Comparison of ENCODE assay signal across 8 cellular contexts in the genomic region with DNA sequence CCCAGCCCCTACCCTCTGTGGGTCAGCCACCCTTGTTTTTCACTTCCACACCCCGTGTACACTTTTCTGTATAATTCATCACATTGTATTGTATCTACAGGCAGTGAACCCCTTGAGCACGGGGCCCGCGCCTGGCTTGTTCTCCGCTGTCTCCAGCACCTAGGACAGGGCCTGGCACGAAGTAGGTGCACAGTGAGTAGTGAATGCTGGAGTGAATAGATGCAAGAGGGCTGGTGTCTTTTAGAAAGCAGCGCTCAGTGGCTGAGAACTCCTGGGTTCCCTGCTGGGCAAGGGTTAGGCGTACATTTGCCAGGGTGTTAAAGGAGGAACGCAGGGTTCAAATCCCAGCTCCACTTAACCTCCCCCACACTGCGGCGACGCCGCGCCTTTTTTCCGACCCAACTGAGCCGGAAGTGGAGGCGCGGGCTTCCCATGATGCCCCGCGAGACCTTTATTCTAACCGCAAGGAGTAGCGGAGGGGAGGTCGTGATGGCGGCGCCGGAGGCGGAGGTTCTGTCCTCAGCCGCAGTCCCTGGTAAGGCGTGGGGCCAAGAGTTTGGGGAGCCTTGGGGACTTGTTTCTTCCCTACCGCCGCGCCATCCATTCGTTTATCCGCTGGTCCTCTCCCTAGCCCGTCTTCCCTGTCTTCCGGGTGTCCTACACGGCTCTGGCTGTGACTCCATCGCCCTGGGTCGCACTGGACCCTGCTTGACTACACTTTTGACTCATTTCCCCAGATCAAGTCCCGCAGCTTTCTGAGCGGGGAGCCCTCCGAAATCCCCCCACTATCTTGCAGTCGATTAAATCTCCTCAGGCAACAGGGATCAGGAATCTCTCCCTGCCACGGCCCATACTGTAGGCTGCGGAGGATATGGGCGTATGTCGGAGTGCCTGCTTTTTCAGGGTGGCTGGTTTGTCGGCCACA. TPM values are rescaled to one million over a fixed set of nuclear protein-coding genes. Genes with fewer than 3 reads are reported as not detected.
DNase-seq lines count a peak whose midpoint lies in the region; ATAC-seq and TF ChIP-seq lines count a peak whose summit lies in the region.

A gene with protein sequence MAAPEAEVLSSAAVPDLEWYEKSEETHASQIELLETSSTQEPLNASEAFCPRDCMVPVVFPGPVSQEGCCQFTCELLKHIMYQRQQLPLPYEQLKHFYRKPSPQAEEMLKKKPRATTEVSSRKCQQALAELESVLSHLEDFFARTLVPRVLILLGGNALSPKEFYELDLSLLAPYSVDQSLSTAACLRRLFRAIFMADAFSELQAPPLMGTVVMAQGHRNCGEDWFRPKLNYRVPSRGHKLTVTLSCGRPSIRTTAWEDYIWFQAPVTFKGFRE (plus strand): TSS at position 454 of the 925 bp plus-strand sequence. CDS start 36 bp downstream, at position 490.

- H2AFZ ChIP-seq in DND-41 (ENCODE audit: low read depth, low read length) (peak within 1 kb of the TSS; percentile 81), GM23338 (peak within 1 kb of the TSS; percentile 76), Loucy (ENCODE audit: low read length) (peak within 1 kb of the TSS; percentile 76), fibroblast of lung (ENCODE audit: low read length) (peak within 1 kb of the TSS; percentile 83)

- H3K9me2 ChIP-seq in GM23338 (ENCODE audit: insufficient read depth) (no peaks in the 10 kb centered on the region), Loucy (replicated peaks; ENCODE audit: low read depth, low read length) (no peaks in the 10 kb centered on the region)

- H3K4me2 ChIP-seq in DND-41 (ENCODE audit: insufficient read depth, low read length) = peak within 1 kb of the TSS; percentile 64
- peak within 1 kb of the TSS; percentile 94 for H3K4me2 ChIP-seq in GM23338
- H3K4me2 ChIP-seq in Loucy (ENCODE audit: low read depth, low read length, poor library complexity, severe bottlenecking) = peak within 1 kb of the TSS; percentile 92
- H3K4me2 ChIP-seq in fibroblast of lung (ENCODE audit: extremely low read depth, insufficient read depth, low read length) = peak within 1 kb of the TSS; percentile 97

- peak; percentile 92 for DNase-seq in DND-41
- DNase-seq in GM23338 (ENCODE audit: low spot score) = peak; percentile 90
- peak; percentile 73 for DNase-seq in RWPE2 (ENCODE audit: low spot score)
- peak; percentile 70 to 78 for DNase-seq in activated T-helper 1 cell treated with anti-CD3 and anti-CD28 coated beads, Interleukin-2, amount 50 U/mL, for 16 hours (ENCODE audit: low read depth in 1 of 2, low spot score in 1 of 2)
- DNase-seq in fibroblast of lung (ENCODE audit: low read depth in 2 of 2) = peak; percentile 63
- peak; percentile 71 to 93 (median 83) for DNase-seq in naive thymus-derived CD8-positive, alpha-beta T cell
- peak; percentile 77 for DNase-seq in stimulated activated naive B cell treated with anti-CD40 and anti-IgM and Interleukin-4, amounts not matched to agents 10 μg/mL and 1 μg/mL and 100 μg/mL, for 72 hours

- H4K20me1 ChIP-seq in DND-41 (ENCODE audit: insufficient read depth, low read length) = peaks cover 13% of the 10 kb centered on the region
- H4K20me1 ChIP-seq in GM23338 (replicated peaks; ENCODE audit: insufficient read depth) = peaks cover 18% of the 10 kb centered on the region
- H4K20me1 ChIP-seq in Loucy (ENCODE audit: insufficient read depth, low read length, poor library complexity, severe bottlenecking) = peaks cover 29% of the 10 kb centered on the region
- H4K20me1 ChIP-seq in fibroblast of lung (ENCODE audit: control insufficient read depth, extremely low read depth, insufficient read depth, low read length) = no peaks in the 10 kb centered on the region

- peaks cover 50% of the 10 kb centered on the region for H3K79me2 ChIP-seq in DND-41 (ENCODE audit: insufficient read depth, low read length)
- H3K79me2 ChIP-seq in GM23338 (replicated peaks; ENCODE audit: insufficient read depth) = peaks cover 44% of the 10 kb centered on the region
- H3K79me2 ChIP-seq in Loucy (ENCODE audit: insufficient read depth, low read length) = peaks cover 57% of the 10 kb centered on the region
- peaks cover 28% of the 10 kb centered on the region for H3K79me2 ChIP-seq in fibroblast of lung (ENCODE audit: control insufficient read depth, insufficient read depth, low read length)

- POLR2A ChIA-PET in naive thymus-derived CD8-positive, alpha-beta T cell (lab: Charles Lee) = interaction anchor here (0.6 to 1.9 kb wide), 7 partner anchors 9 to 119 kb away, joined by 3 to 8 read pairs (median 4); a partner anchor contains a TSS

- H3K4me3 Mint-ChIP-seq in GM23338 = peak within 1 kb of the TSS; percentile 98
- peak within 1 kb of the TSS; percentile 92 to 99 (median 98) for H3K4me3 Mint-ChIP-seq in naive thymus-derived CD8-positive, alpha-beta T cell
- H3K4me3 Mint-ChIP-seq in stimulated activated naive B cell treated with anti-CD40 and anti-IgM and Interleukin-4, amounts not matched to agents 10 μg/mL and 1 μg/mL and 100 μg/mL, for 72 hours = peak within 1 kb of the TSS; percentile 94 to 99

- no peaks in the 10 kb centered on the region for H3K9me3 Mint-ChIP-seq in GM23338
- H3K9me3 Mint-ChIP-seq in naive thymus-derived CD8-positive, alpha-beta T cell = no peaks in the 10 kb centered on the region
- no peaks in the 10 kb centered on the region for H3K9me3 Mint-ChIP-seq in stimulated activated naive B cell treated with anti-CD40 and anti-IgM and Interleukin-4, amounts not matched to agents 10 μg/mL and 1 μg/mL and 100 μg/mL, for 72 hours

- H3K27me3 ChIP-seq in DND-41 (ENCODE audit: insufficient read depth, low read length, poor library complexity) (no peaks in the 10 kb centered on the region), GM23338 (ENCODE audit: insufficient read depth) (no peaks in the 10 kb centered on the region), Loucy (ENCODE audit: insufficient read depth, low read length, poor library complexity, severe bottlenecking) (no peaks in the 10 kb centered on the region), RWPE2 (ENCODE audit: insufficient read depth, poor library complexity, severe bottlenecking) (no peaks in the 10 kb centered on the region), fibroblast of lung (ENCODE audit: control insufficient read depth, insufficient read depth, low read length) (no peaks in the 10 kb centered on the region)

- peak within 1 kb of the TSS; percentile 86 for H3K27ac ChIP-seq in DND-41 (ENCODE audit: low read length)
- peak within 1 kb of the TSS; percentile 51 for H3K27ac ChIP-seq in GM23338 (ENCODE audit: low read depth)
- H3K27ac ChIP-seq in RWPE2 (ENCODE audit: poor library complexity, severe bottlenecking) = peak within 1 kb of the TSS; percentile 42
- H3K27ac ChIP-seq in fibroblast of lung (ENCODE audit: insufficient read depth, low read length) = peak within 1 kb of the TSS; percentile 37

- H3K9me3 ChIP-seq in DND-41 (ENCODE audit: insufficient read depth, low read length, severe bottlenecking) (no peaks in the 10 kb centered on the region), Loucy (ENCODE audit: insufficient read depth, low read depth, low read length) (no peaks in the 10 kb centered on the region), RWPE2 (ENCODE audit: severe bottlenecking) (no peaks in the 10 kb centered on the region), fibroblast of lung (ENCODE audit: control insufficient read depth, insufficient read depth, low read depth, low read length) (no peaks in the 10 kb centered on the region)

- ATAC-seq in DND-41 (ENCODE audit: insufficient read depth, low read depth) (peak; percentile 85), GM23338 (peak; percentile 92), RWPE2 (ENCODE audit: low read depth) (peak; percentile 83)
- peak; percentile 91 to 93 for ATAC-seq in naive thymus-derived CD8-positive, alpha-beta T cell
- ATAC-seq in stimulated activated naive B cell treated with anti-CD40 and anti-IgM and Interleukin-4, amounts not matched to agents 10 μg/mL and 1 μg/mL and 100 μg/mL, for 72 hours (replicated peaks) = peak; percentile 91

- H3K36me3 ChIP-seq in DND-41 (ENCODE audit: insufficient read depth, low read length) (peaks cover 33% of the 10 kb centered on the region), GM23338 (ENCODE audit: insufficient read depth) (peaks cover 16% of the 10 kb centered on the region), Loucy (ENCODE audit: insufficient read depth, low read length) (peaks cover 9% of the 10 kb centered on the region; the same call in 1 of the 2 replicates), RWPE2 (ENCODE audit: low read depth) (peaks cover 44% of the 10 kb centered on the region), fibroblast of lung (ENCODE audit: control insufficient read depth, insufficient read depth, low read length) (peaks cover 6% of the 10 kb centered on the region)

- H3K4me1 ChIP-seq in DND-41 (ENCODE audit: insufficient read depth, low read length) (peaks cover 48% of the 10 kb centered on the region), GM23338 (ENCODE audit: insufficient read depth) (peaks cover 13% of the 10 kb centered on the region), Loucy (ENCODE audit: insufficient read depth, low read length, poor library complexity, severe bottlenecking) (peaks cover 44% of the 10 kb centered on the region), RWPE2 (ENCODE audit: insufficient read depth, poor library complexity, severe bottlenecking) (peaks cover 4% of the 10 kb centered on the region), fibroblast of lung (ENCODE audit: control insufficient read depth, extremely low read depth, insufficient read depth, low read length) (peaks cover 4% of the 10 kb centered on the region)

- H3K36me3 Mint-ChIP-seq in GM23338 (ENCODE audit: low read depth) = peaks cover 46% of the 10 kb centered on the region
- H3K36me3 Mint-ChIP-seq in naive thymus-derived CD8-positive, alpha-beta T cell = peaks cover 0 to 36% (median 12%) of the 10 kb centered on the region in 3 donors
- peaks cover 16 to 29% of the 10 kb centered on the region in 2 donors for H3K36me3 Mint-ChIP-seq in stimulated activated naive B cell treated with anti-CD40 and anti-IgM and Interleukin-4, amounts not matched to agents 10 μg/mL and 1 μg/mL and 100 μg/mL, for 72 hours

- peaks cover 18% of the 10 kb centered on the region for H3K4me1 Mint-ChIP-seq in GM23338
- H3K4me1 Mint-ChIP-seq in naive thymus-derived CD8-positive, alpha-beta T cell = peaks cover 26 to 66% (median 54%) of the 10 kb centered on the region in 4 donors
- H3K4me1 Mint-ChIP-seq in stimulated activated naive B cell treated with anti-CD40 and anti-IgM and Interleukin-4, amounts not matched to agents 10 μg/mL and 1 μg/mL and 100 μg/mL, for 72 hours = peaks cover 28 to 43% of the 10 kb centered on the region in 2 donors

- peaks cover 4% of the 10 kb centered on the region for H3K27me3 Mint-ChIP-seq in GM23338 (ENCODE audit: insufficient read depth, low read depth, poor library complexity)
- H3K27me3 Mint-ChIP-seq in naive thymus-derived CD8-positive, alpha-beta T cell = peaks cover 0 to 2% (median 0%) of the 10 kb centered on the region in 5 donors
- H3K27me3 Mint-ChIP-seq in stimulated activated naive B cell treated with anti-CD40 and anti-IgM and Interleukin-4, amounts not matched to agents 10 μg/mL and 1 μg/mL and 100 μg/mL, for 72 hours = no peaks in the 10 kb centered on the region

- peak within 1 kb of the TSS; percentile 96 for H3K27ac Mint-ChIP-seq in GM23338
- H3K27ac Mint-ChIP-seq in naive thymus-derived CD8-positive, alpha-beta T cell = peak within 1 kb of the TSS; percentile 93 to 98 (median 97)
- peak within 1 kb of the TSS; percentile 94 for H3K27ac Mint-ChIP-seq in stimulated activated naive B cell treated with anti-CD40 and anti-IgM and Interleukin-4, amounts not matched to agents 10 μg/mL and 1 μg/mL and 100 μg/mL, for 72 hours

- H3K9ac ChIP-seq in DND-41 (ENCODE audit: low read depth, low read length) = peak within 1 kb of the TSS; percentile 76
- peak within 1 kb of the TSS; percentile 94 for H3K9ac ChIP-seq in Loucy (ENCODE audit: low read depth, low read length, poor library complexity, severe bottlenecking)
- peak within 1 kb of the TSS; percentile 64 for H3K9ac ChIP-seq in fibroblast of lung (ENCODE audit: insufficient read depth, low read length)

- H3K4me3 ChIP-seq in DND-41 (ENCODE audit: low read depth in 1 of 2, low read length in 2 of 2) = peak within 1 kb of the TSS; percentile 61 to 76
- peak within 1 kb of the TSS; percentile 99 for H3K4me3 ChIP-seq in GM23338
- H3K4me3 ChIP-seq in Loucy (ENCODE audit: low read length, poor library complexity, severe bottlenecking) = peak within 1 kb of the TSS; percentile 93
- peak within 1 kb of the TSS; percentile 49 for H3K4me3 ChIP-seq in RWPE2 (ENCODE audit: severe bottlenecking)
- H3K4me3 ChIP-seq in fibroblast of lung (replicated peaks in 1 of 4; ENCODE audit: control extremely low read depth in 1 of 4, insufficient read depth in 1 of 4, low read depth in 3 of 4, low read length in 4 of 4) = peak within 1 kb of the TSS; percentile 31 to 94 (median 58)

- no peak for TF ChIP-seq CTCF in DND-41 (IDR thresholded peaks at IDR 0.05; ENCODE audit: borderline replicate concordance, extremely low read depth, low read length, poor library complexity, severe bottlenecking)
- no peak for TF ChIP-seq CTCF in GM23338 (conservative IDR thresholded peaks at IDR 0.05; ENCODE audit: low read depth in 2 of 2)
- no peak for TF ChIP-seq CTCF in Loucy (conservative IDR thresholded peaks at IDR 0.05; ENCODE audit: low read length)
- no peak for TF ChIP-seq CTCF in RWPE2 (IDR thresholded peaks at IDR 0.05; ENCODE audit: poor library complexity, severe bottlenecking)
- TF ChIP-seq CTCF in fibroblast of lung (conservative IDR thresholded peaks at IDR 0.05 in 1 of 2, IDR thresholded peaks at IDR 0.05 in 1 of 2; ENCODE audit: low read depth in 1 of 2, low read length in 2 of 2) = no peak

- H3F3A ChIP-seq in GM23338 (replicated peaks; ENCODE audit: low read depth) (0 out of 2 replicates have a peak, but pooled peaks cover 6% of the 10 kb centered on the region), Loucy (ENCODE audit: low read depth) (no peaks in the 10 kb centered on the region)

RNA-seq across cellular contexts. Expression of the gene that starts here (rescaled TPM):
- total RNA-seq in GM23338 (2014; rRNA removed; shearing (Covaris generic)) = 39.6 and 51.7 TPM in 2 replicates
- polyA plus RNA-seq in GM23338 (2016; fragmentation: Nextera tagmentation; extraction: Ambion mirVana) = 26.6 and 27.2 TPM in 2 replicates
- total RNA-seq in fibroblast of lung = 19.2 and 19.3 TPM in 2 replicates
- 34.5 and 39.0 TPM in 2 replicates for polyA plus RNA-seq in fibroblast of lung
- polyA plus RNA-seq in fibroblast of lung (2012) = 21.7 and 26.8 TPM in 2 replicates
- 37.6 and 39.8 TPM in 2 replicates for polyA minus RNA-seq in fibroblast of lung (ENCODE audit: low replicate concordance)
- total RNA-seq in naive thymus-derived CD8-positive, alpha-beta T cell = 10 to 100 TPM; 30.3 to 32.9 TPM
- polyA plus RNA-seq in naive thymus-derived CD8-positive, alpha-beta T cell = 10 to 100 TPM; 12.5 to 19.6 (median 17.9) TPM

Comparison
In these comparisons a context has a peak if more than half of its experiments do, and no peak if none do; other contexts are left out.
1. Peak in every context shown above with its lines: DNase-seq, ATAC-seq, H3K4me3 ChIP-seq and H3K27ac ChIP-seq.
2. H3K4me3 ChIP-seq: peak in every context shown above with its lines; median percentile 99 in GM23338; 93 in Loucy; 68 in DND-41; 58 in fibroblast of lung; 49 in RWPE2.